9 cellular contexts compared by ENCODE assay signal in the genomic region with DNA sequence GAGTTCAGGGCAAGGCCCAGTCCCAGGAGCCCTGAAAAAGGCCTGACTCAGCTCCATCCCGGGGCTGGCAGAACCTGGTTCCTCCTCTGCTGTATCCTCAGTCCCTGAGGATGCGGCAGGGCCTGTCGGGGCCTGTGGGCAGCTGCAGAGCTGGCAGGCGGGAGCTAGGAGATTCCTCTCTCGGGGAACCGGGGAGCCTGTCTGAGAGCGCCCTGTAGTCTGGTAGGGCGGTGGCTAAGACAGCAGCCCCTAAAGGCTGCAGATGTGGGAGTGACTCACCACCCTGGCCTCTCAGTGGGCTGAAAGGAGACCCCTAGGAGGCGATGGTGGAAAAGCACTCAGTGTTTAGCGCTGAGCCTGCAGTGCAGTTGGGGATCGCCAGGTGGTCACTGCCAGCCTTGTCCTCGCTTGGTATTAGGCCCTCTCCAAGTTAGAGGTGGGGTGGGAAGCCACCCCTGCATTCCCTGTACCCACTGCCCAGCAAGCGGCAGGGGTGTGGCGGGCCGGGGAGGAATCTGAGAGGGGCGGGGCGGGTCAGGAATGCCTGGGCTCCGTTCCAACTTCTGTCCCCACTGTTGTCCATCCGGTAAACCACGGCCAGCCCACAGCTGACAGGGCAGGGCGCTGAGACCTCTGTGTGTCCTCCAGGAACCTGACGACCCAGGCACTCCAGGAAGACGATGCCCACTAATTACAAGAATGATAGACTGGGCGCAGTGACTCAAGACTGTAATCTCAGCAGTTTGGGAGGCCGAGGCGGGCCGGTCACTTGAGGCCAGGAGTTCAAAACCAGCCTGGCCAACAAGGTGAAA. TPM values are rescaled to one million over a fixed set of nuclear protein-coding genes. Genes with fewer than 3 reads are reported as not detected.
DNase-seq lines count a peak whose midpoint lies in the region; ATAC-seq and TF ChIP-seq lines count a peak whose summit lies in the region.
"Had no signal": no experiment of that assay in that cellular context is flagged by ENCODE, and none has a peak within 500 bp of the region (broad histone marks: within the 10 kb centered on the region; RNA-seq: fewer than 3 reads in every experiment).

No MANE protein-coding gene starts in this region.

- H3K4me3 ChIP-seq in body of pancreas: no peak overlapping the region
- H3K4me3 ChIP-seq in kidney epithelial cell (ENCODE audit: low read depth, low read length): no peak overlapping the region
- H3K4me3 ChIP-seq in upper lobe of left lung: no peak overlapping the region

- H3K4me1 ChIP-seq in body of pancreas (peaks cover 10% of the 10 kb centered on the region), upper lobe of left lung (peaks cover 0 to 18% (median 3%) of the 10 kb centered on the region in 4 donors)

- DNase-seq in SIG-M5 treated with dmso at 0.1 percent for 504 hours (lab: John Stamatoyannopoulos, UW; ENCODE audit: unreplicated experiment) (peak; percentile 33), SIG-M5 (lab: John Stamatoyannopoulos, UW) (no peak), body of pancreas (peak; percentile 69 to 85 (median 75)), kidney epithelial cell (ENCODE audit: low read depth) (peak; percentile 56), upper lobe of left lung (peak; percentile 79 to 85), Kasumi-1 (lab: John Stamatoyannopoulos, UW) (no peak), RPMI8226 (no peak)
- DNase-seq: NCI-H1694 had no signal

- H3K36me3 ChIP-seq in body of pancreas (replicated peaks in 1 of 2; ENCODE audit: insufficient read depth in 1 of 2, low read depth in 2 of 2) (no peaks in the 10 kb centered on the region), kidney epithelial cell (ENCODE audit: control insufficient read depth, insufficient read depth, low read length) (no peaks in the 10 kb centered on the region), upper lobe of left lung (no peaks in the 10 kb centered on the region)

- no peaks in the 10 kb centered on the region for H3K27me3 ChIP-seq in body of pancreas
- H3K27me3 ChIP-seq in kidney epithelial cell (ENCODE audit: control insufficient read depth, insufficient read depth, low read length): peaks cover 2% of the 10 kb centered on the region
- H3K27me3 ChIP-seq in upper lobe of left lung: no peaks in the 10 kb centered on the region

- 46 to 65% methylated on average over 5 to 25 of the region's 27 CpGs for WGBS in body of pancreas, 2 donors
- 59 to 64% methylated on average over 8 to 16 of the region's 27 CpGs for WGBS in upper lobe of left lung, 2 donors

- TF ChIP-seq EP300 in upper lobe of left lung (IDR thresholded peaks at IDR 0.05): no peak

- peak in 3 of 7 experiments; percentile 28 to 38 (median 33) for TF ChIP-seq CTCF in body of pancreas (IDR thresholded peaks at IDR 0.05)
- TF ChIP-seq CTCF in kidney epithelial cell (IDR thresholded peaks at IDR 0.05; ENCODE audit: insufficient read depth, low read length, poor library complexity, severe bottlenecking): peak; percentile 62
- peak in 4 of 6 experiments; percentile 14 to 61 (median 17) for TF ChIP-seq CTCF in upper lobe of left lung (IDR thresholded peaks at IDR 0.05)

- H3K9me3 ChIP-seq in body of pancreas: no peaks in the 10 kb centered on the region
- H3K9me3 ChIP-seq in upper lobe of left lung: no peaks in the 10 kb centered on the region

- intact Hi-C loops in body of pancreas (cut with DNase I): loop anchor here (2.0 kb wide), 1 partner anchor 95 kb away; no protein-coding TSS in a partner anchor

- H3K27ac ChIP-seq in body of pancreas: peak overlapping the region in 3 of 4 donors; percentile 57 to 74 (median 72)
- H3K27ac ChIP-seq in upper lobe of left lung: peak overlapping the region in 3 of 4 donors; percentile 51 to 62 (median 59)

- ATAC-seq in body of pancreas: peak; percentile 64
- peak; percentile 43 to 79 for ATAC-seq in upper lobe of left lung (ENCODE audit: low FRiP score in 2 of 2)
- ATAC-seq in HG02981 (IDR thresholded peaks at IDR 0.05; ENCODE audit: unreplicated experiment): no peak

- TF ChIP-seq POLR2A in body of pancreas (IDR thresholded peaks at IDR 0.05) (no peak), upper lobe of left lung (IDR thresholded peaks at IDR 0.05) (no peak)

RNA-seq across cellular contexts. Expression of a gene that starts 29.5 kb away (rescaled TPM):
- 100 to 1,000 TPM in 1 of 2 donors, 10 to 100 TPM in 1; 95.3 to 107 TPM for total RNA-seq in body of pancreas
- total RNA-seq in kidney epithelial cell: 84.4 and 85.8 TPM in 2 replicates
- total RNA-seq in upper lobe of left lung: 100 to 1,000 TPM in 5 of 6 donors, 10 to 100 TPM in 1; 99.5 to 174 (median 132) TPM

Comparison
In these comparisons a context has a peak if more than half of its experiments do, and no peak if none do; other contexts are left out.
1. DNase-seq: peak in SIG-M5 treated with dmso at 0.1 percent for 504 hours (single experiment), body of pancreas (4 of 4), kidney epithelial cell (single experiment) and upper lobe of left lung (2 of 2); none in SIG-M5 (single experiment), Kasumi-1 (0 of 2) and RPMI8226 (single experiment).